In genomic region chr3:125766285-125766826, GRCh38 we compare ENCODE assay signal across 8 cellular contexts.
A peak's percentile ranks its signal among the peaks of the same experiment; 100 is the strongest.
DNase-seq lines count a peak whose midpoint lies in the region; ATAC-seq and TF ChIP-seq lines count a peak whose summit lies in the region.
"Not testable (repeated sequence)": the region's sequence is repeated elsewhere in the genome, so short reads cannot be mapped to it uniquely, and the experiment has no call there.

No MANE protein-coding gene starts in this region.

- peak overlapping the region; percentile 88 for H3K4me3 Mint-ChIP-seq in T-helper 17 cell
- H3K4me3 Mint-ChIP-seq in activated naive CD4-positive, alpha-beta T cell treated with anti-CD3 and anti-CD28 coated beads for 36 hours: peak overlapping the region; percentile 58

- not testable (repeated sequence) for H3K9me3 Mint-ChIP-seq in activated naive CD4-positive, alpha-beta T cell treated with anti-CD3 and anti-CD28 coated beads for 36 hours

- WGBS in mesodermal cell (ENCODE audit: insufficient coverage in 2 of 2), 2 experiments: 2 to 5% methylated on average over 13 to 24 of the region's 54 CpGs

- peak overlapping the region; percentile 29 for H3K4me3 ChIP-seq in fibroblast of mammary gland (ENCODE audit: control insufficient read depth, low read depth, low read length)
- H3K4me3 ChIP-seq in mesodermal cell (ENCODE audit: extremely low read depth, insufficient read depth, low read length, poor library complexity, severe bottlenecking): peak overlapping the region; percentile 40

- not testable (repeated sequence) for H3K27ac ChIP-seq in mesodermal cell (ENCODE audit: low read depth, low read length, severe bottlenecking)

- peaks cover 35% of the 10 kb centered on the region for H3K27me3 Mint-ChIP-seq in T-helper 17 cell
- peaks cover 29% of the 10 kb centered on the region for H3K27me3 Mint-ChIP-seq in activated naive CD4-positive, alpha-beta T cell treated with anti-CD3 and anti-CD28 coated beads for 36 hours (ENCODE audit: low read depth)

- not testable (repeated sequence) for H3K9me3 ChIP-seq in T-helper 17 cell (ENCODE audit: control insufficient read depth, low read length, poor library complexity, severe bottlenecking); mesodermal cell (ENCODE audit: control insufficient read depth, low read length)

- not testable (repeated sequence) for H3K36me3 ChIP-seq in mesodermal cell (ENCODE audit: control insufficient read depth, insufficient read depth, low read length)

- intact Hi-C loops in activated naive CD4-positive, alpha-beta T cell treated with anti-CD3 and anti-CD28 coated beads for 36 hours (cut with micrococcal nuclease): loop anchor here (1.0 kb wide), 1 partner anchor 150 kb away; no protein-coding TSS in a partner anchor

- not testable (repeated sequence) for H3K36me3 Mint-ChIP-seq in T-helper 17 cell (ENCODE audit: low read depth); activated naive CD4-positive, alpha-beta T cell treated with anti-CD3 and anti-CD28 coated beads for 36 hours (ENCODE audit: low read depth)

- H3K27ac Mint-ChIP-seq in T-helper 17 cell: peak overlapping the region; percentile 81
- not testable (repeated sequence) for H3K27ac Mint-ChIP-seq in activated naive CD4-positive, alpha-beta T cell treated with anti-CD3 and anti-CD28 coated beads for 36 hours

- peak; percentile 57 for ATAC-seq in T-helper 17 cell

- not testable (repeated sequence) for H3K4me1 Mint-ChIP-seq in T-helper 17 cell; activated naive CD4-positive, alpha-beta T cell treated with anti-CD3 and anti-CD28 coated beads for 36 hours (ENCODE audit: low read depth)

- DNase-seq in 8988T: peak; percentile 53
- DNase-seq in NCI-H146 (lab: John Stamatoyannopoulos, UW): peak; percentile 50
- DNase-seq in T-helper 17 cell: peak; percentile 49 to 73 (median 61)
- peak; percentile 46 for DNase-seq in activated naive CD4-positive, alpha-beta T cell treated with anti-CD3 and anti-CD28 coated beads for 36 hours
- peak; percentile 24 for DNase-seq in fibroblast of mammary gland (ENCODE audit: low read depth)
- DNase-seq in stimulated activated CD4-positive, alpha-beta T cell treated with anti-CD3 and anti-CD28 coated beads, Interleukin-1b, Interleukin-23, amount 100 ng/mL, for 4 hours (ENCODE audit: low read depth in 2 of 2): peak; percentile 48 to 69

- not testable (repeated sequence) for H3K4me1 ChIP-seq in mesodermal cell (ENCODE audit: control insufficient read depth, insufficient read depth, low read length, poor library complexity, severe bottlenecking)

- TF ChIP-seq CTCF in GM12874 (IDR thresholded peaks at IDR 0.05; ENCODE audit: insufficient read depth, low read depth, low read length): peak; percentile 67
- not testable (repeated sequence) for TF ChIP-seq CTCF in fibroblast of mammary gland (conservative IDR thresholded peaks at IDR 0.05; ENCODE audit: control insufficient read depth, insufficient read depth, low read depth, low read length)

- CTCF ChIA-PET in activated naive CD4-positive, alpha-beta T cell treated with anti-CD3 and anti-CD28 coated beads for 36 hours (lab: Charles Lee): interaction anchor here (0.6 to 0.9 kb wide), 3 partner anchors 9 to 150 kb away, joined by 3 to 4 read pairs (median 4); no protein-coding TSS in a partner anchor
